In the genomic region with DNA sequence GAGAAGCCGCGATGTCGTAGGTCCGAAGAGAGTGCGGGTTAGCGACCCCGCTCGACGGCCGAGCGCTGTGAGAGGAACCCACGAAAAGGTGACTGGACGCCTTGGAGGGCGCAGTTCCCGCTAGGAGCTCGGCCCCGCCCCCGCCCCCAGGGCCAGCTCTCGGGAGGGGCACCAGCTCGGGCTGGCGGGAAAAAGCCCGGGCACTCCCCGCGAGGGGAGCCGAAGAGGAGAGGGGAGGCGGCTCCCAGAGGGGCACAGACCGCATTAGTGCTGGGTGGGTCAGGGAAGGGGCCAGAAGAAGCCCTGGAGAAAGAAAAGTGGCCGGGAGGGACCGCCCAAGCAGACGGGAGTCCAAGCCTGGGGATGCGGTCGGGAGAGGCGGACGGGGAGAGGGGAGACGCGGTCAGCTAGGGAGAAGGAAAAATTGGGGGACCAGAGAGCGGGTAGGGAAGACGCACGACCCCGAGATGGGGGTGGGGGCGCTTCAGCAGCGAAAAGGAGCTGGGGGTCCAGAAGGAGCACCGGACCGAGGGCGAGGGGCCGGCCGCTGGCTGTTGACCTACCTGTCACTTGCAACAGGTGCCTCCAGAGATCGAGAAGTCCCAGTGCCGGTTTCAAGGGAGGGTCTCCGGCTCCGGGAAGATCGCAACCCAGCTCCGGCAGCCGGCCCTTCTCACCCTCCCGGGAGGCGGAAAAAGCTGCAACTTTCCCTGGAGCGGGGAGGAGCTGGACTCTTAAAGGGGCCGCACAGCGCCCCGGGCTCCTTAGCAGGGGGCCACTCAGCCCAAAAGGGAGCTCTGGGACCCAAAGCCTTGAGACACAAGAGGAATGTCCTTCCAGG, we compare ENCODE assay signal across 1 cellular context.
TF ChIP-seq lines count a peak whose summit lies in the region.

A gene (minus strand): TSS at position 681 of the 841 bp plus-strand sequence. CDS start 30,084 bp downstream, outside the sequence.

TF ChIP-seq in endothelial cell of umbilical vein, 7 proteins besides CTCF, POLR2A, EP300 and RAD21 (continued from another document):
- TF ChIP-seq POLR2AphosphoS5 (IDR thresholded peaks at IDR 0.05; ENCODE audit: insufficient read depth, low read depth, low read length) (no peak), JUN (IDR thresholded peaks at IDR 0.05; ENCODE audit: borderline replicate concordance, insufficient read depth, insufficient read length, low read depth) (no peak), EZH2 (IDR thresholded peaks at IDR 0.05; ENCODE audit: borderline replicate concordance, low read depth, low read length, severe bottlenecking) (no peak)
